ENCODE assay signal across 9 cellular contexts in the genomic region with DNA sequence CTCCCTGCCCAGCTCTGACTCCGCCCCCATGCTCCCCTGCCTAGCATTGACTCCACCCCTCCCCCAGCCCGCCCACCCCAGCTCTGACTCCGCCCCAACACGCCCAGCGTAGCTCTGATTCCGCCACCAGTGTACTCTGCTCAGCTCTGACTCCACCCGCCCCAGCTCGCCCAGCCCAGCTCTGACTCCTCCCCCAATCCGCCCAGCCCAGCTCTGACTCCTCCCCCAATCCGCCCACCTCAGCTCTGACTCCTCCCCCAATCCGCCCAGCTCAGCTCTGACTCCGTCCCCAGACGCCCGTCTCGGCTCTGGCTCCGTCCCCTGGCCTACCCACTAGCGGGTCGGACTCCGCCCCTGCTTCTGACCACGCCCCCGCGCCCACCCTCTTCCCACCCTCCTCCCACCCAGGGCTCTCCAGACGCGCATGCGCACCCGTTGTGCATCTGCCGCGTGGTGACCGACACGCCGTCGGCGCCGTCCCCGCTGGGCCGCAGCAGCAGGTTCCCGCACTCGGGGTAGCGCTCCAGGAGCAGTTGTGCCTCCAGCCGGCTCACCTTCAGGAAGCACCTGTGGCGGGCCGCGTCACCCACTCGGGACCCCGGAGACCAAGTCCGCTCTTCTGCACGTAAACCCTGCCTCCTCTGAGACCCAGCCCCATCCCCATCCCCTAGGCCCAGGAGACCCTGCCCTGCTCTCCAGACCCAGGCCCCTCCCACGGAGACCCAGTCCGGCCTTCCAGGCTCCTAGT. TPM values are rescaled to one million over a fixed set of nuclear protein-coding genes. Genes with fewer than 3 reads are reported as not detected.
DNase-seq lines count a peak whose midpoint lies in the region; TF ChIP-seq lines count a peak whose summit lies in the region.
"Had no signal": no experiment of that assay in that cellular context is flagged by ENCODE, and none has a peak within 500 bp of the region (broad histone marks: within the 10 kb centered on the region; RNA-seq: fewer than 3 reads in every experiment).

No MANE protein-coding gene starts in this region.

- peaks cover 0 to 3% of the 10 kb centered on the region in 2 donors for H3K4me1 ChIP-seq in duodenal mucosa (ENCODE audit: control insufficient read depth in 1 of 2, insufficient read depth in 2 of 2, low read length in 2 of 2)

- H3K27ac Mint-ChIP-seq in HFFc6 = peak overlapping the region; percentile 62

- no peaks in the 10 kb centered on the region for H3K27me3 ChIP-seq in duodenal mucosa (ENCODE audit: control insufficient read depth in 1 of 2, insufficient read depth in 2 of 2, low read length in 2 of 2)

- peaks cover 3 to 8% of the 10 kb centered on the region in 2 donors for H3K36me3 ChIP-seq in duodenal mucosa (ENCODE audit: control insufficient read depth in 1 of 2, insufficient read depth in 2 of 2, low read length in 2 of 2)

- H3K4me3 ChIP-seq in GM08714 (ENCODE audit: low read length) (peak overlapping the region; percentile 59; the same call in 1 of the 2 replicates), duodenal mucosa (ENCODE audit: low read depth in 1 of 2, low read length in 2 of 2) (peak overlapping the region; percentile 60 to 62)

- no peak overlapping the region for H3K27ac ChIP-seq in duodenal mucosa (ENCODE audit: low read depth, low read length)

- no peaks in the 10 kb centered on the region for H3K36me3 Mint-ChIP-seq in HFFc6 (ENCODE audit: low read depth)

- H3K9ac ChIP-seq in duodenal mucosa (ENCODE audit: low read depth in 1 of 2, low read length in 2 of 2) = no peak overlapping the region

- DNase-seq in HFFc6 (peak; percentile 89), NCI-H2107 (lab: John Stamatoyannopoulos, UW) (peak; percentile 96), lung microvascular endothelial cell (ENCODE audit: low read depth in 2 of 2) (peak; percentile 97 to 98), HPDE6-E6E7 (ENCODE audit: extremely low spot score) (no peak)
- peak; percentile 91 to 94 for DNase-seq in activated CD4-positive, alpha-beta T cell treated with anti-CD3 and anti-CD28 coated beads, Interleukin-2, amount 50 U/mL, for 4 hours
- DNase-seq in stimulated activated CD4-positive, alpha-beta T cell treated with anti-CD3 and anti-CD28 coated beads, TNF-alpha, amount 100 ng/mL, for 1 hour (ENCODE audit: low read depth in 3 of 3, low spot score in 1 of 3) = peak; percentile 86 to 99 (median 94)

- TF ChIP-seq CTCF in HFFc6 (IDR thresholded peaks at IDR 0.05) = no peak

- no peaks in the 10 kb centered on the region for H3K9me3 Mint-ChIP-seq in HFFc6

- H3K27me3 Mint-ChIP-seq in HFFc6 (ENCODE audit: insufficient read depth) = peaks cover 4% of the 10 kb centered on the region

- H3K4me3 Mint-ChIP-seq in HFFc6 = peak overlapping the region; percentile 85

- H3K4me1 Mint-ChIP-seq in HFFc6 (ENCODE audit: low read depth) = no peaks in the 10 kb centered on the region

- H3K9me3 ChIP-seq in duodenal mucosa (ENCODE audit: control insufficient read depth in 1 of 2, low read length in 2 of 2) = no peaks in the 10 kb centered on the region

RNA-seq across cellular contexts. Expression of a gene that starts 10.2 kb away (rescaled TPM):
- total RNA-seq in HFFc6 (2021; fragmentation: NEBNext Ultra II Directional; extraction: Animal tissue kit (Norgen Biotek cat#: 25700)) = 1 to 10 TPM in 4 of 6 experiments, under 1 TPM in 2; 0.24 to 2.7 (median 1.9) TPM
- 28.8 and 36.1 TPM in 2 replicates for total RNA-seq in lung microvascular endothelial cell

RNA-seq across cellular contexts. Expression of a gene that starts 14.9 kb away (rescaled TPM):
- 10 to 100 TPM; 11.7 to 15.0 (median 12.1) TPM for total RNA-seq in HFFc6 (2021; fragmentation: NEBNext Ultra II Directional; extraction: Animal tissue kit (Norgen Biotek cat#: 25700))
- 5.2 and 7.7 TPM in 2 replicates for total RNA-seq in lung microvascular endothelial cell

RNA-seq across cellular contexts. Expression of a gene that starts 24.0 kb away (rescaled TPM):
- total RNA-seq in HFFc6 (2021; fragmentation: NEBNext Ultra II Directional; extraction: Animal tissue kit (Norgen Biotek cat#: 25700)) = 10 to 100 TPM in 5 of 6 experiments, 1 to 10 TPM in 1; 9.2 to 15.2 (median 12.2) TPM
- 2.2 and 10.2 TPM in 2 replicates for total RNA-seq in lung microvascular endothelial cell
- total RNA-seq: subcutaneous adipose tissue had no signal

RNA-seq across cellular contexts. Expression of a gene that starts 26.2 kb away (rescaled TPM):
- total RNA-seq in HFFc6 (2021; fragmentation: NEBNext Ultra II Directional; extraction: Animal tissue kit (Norgen Biotek cat#: 25700)) = not detected
- not detected in 2 replicates for total RNA-seq in lung microvascular endothelial cell

RNA-seq across cellular contexts. Expression of a gene that starts 49.4 kb away (rescaled TPM):
- not detected for total RNA-seq in HFFc6 (2021; fragmentation: NEBNext Ultra II Directional; extraction: Animal tissue kit (Norgen Biotek cat#: 25700))
- not detected in 2 replicates for total RNA-seq in lung microvascular endothelial cell
- total RNA-seq: subcutaneous adipose tissue had no signal
